13 cellular contexts compared by ENCODE assay signal in genomic region chr2:109264595-109265328, GRCh38.
DNase-seq lines count a peak whose midpoint lies in the region; ATAC-seq and TF ChIP-seq lines count a peak whose summit lies in the region.
"Had no signal": no experiment of that assay in that cellular context is flagged by ENCODE, and none has a peak within 500 bp of the region (broad histone marks: within the 10 kb centered on the region; RNA-seq: fewer than 3 reads in every experiment).

No MANE protein-coding gene starts in this region.

- TF ChIP-seq CTCF in right atrium auricular region (IDR thresholded peaks at IDR 0.05) = no peak
- no peak for TF ChIP-seq CTCF in brain microvascular endothelial cell (IDR thresholded peaks at IDR 0.05; ENCODE audit: low read depth, low read length, missing control alignments)
- no peak for TF ChIP-seq CTCF in lower lobe of right lung (IDR thresholded peaks at IDR 0.05)
- TF ChIP-seq CTCF in GM10248 (IDR thresholded peaks at IDR 0.05; ENCODE audit: control extremely low read depth, extremely low read depth, low read depth, missing control alignments) = no peak

- H3K4me3 ChIP-seq in right atrium auricular region (no peak overlapping the region), brain microvascular endothelial cell (ENCODE audit: low read depth, low read length) (no peak overlapping the region), lower lobe of right lung (no peak overlapping the region)
- H3K4me3 ChIP-seq: heart right ventricle had no signal

- H3K4me1 ChIP-seq in right atrium auricular region (peaks cover 0 to 41% of the 10 kb centered on the region in 2 donors), lower lobe of right lung (peaks cover 64% of the 10 kb centered on the region)

- DNase-seq in left ventricle myocardium superior (no peak), right atrium auricular region (ENCODE audit: low spot score) (no peak), brain microvascular endothelial cell (peak; percentile 11), lower lobe of right lung (no peak), OCI-M1 (lab: John Stamatoyannopoulos, UW) (no peak), GM19238 (ENCODE audit: insufficient read length, low spot score) (no peak), GM10248 (ENCODE audit: extremely low spot score) (no peak)
- no peak for DNase-seq in stimulated activated CD4-positive, alpha-beta T cell treated with anti-CD3 and anti-CD28 coated beads, Interleukin-4, amount 100 ng/mL, for 4 hours
- DNase-seq: activated CD4-positive, alpha-beta T cell treated with anti-CD3 and anti-CD28 coated beads, Interleukin-2, amount 10 ng/mL, durations not matched to agents 24 days and 14 days; heart right ventricle; NCI-H1092 treated with DMSO at 0.1 percent for 48 hours; NK-92 treated with Interleukin-12 subunit alpha and Interleukin-12 subunit beta, amount 100 ng/mL, for 24 hours; T-cell had no signal

- in situ Hi-C loops in brain microvascular endothelial cell (cut with HindIII; ENCODE audit: low pct_ligation_motif_present, low sequenced_read_pairs) = no loop called here

- no peak overlapping the region for H3K27ac ChIP-seq in right atrium auricular region
- no peak overlapping the region for H3K27ac ChIP-seq in brain microvascular endothelial cell
- H3K27ac ChIP-seq in lower lobe of right lung = no peak overlapping the region
- H3K27ac ChIP-seq: heart right ventricle had no signal

- CTCF ChIA-PET in GM10248 (lab: Yijun Ruan, JAX) = no interaction called here

- no peaks in the 10 kb centered on the region for H3K9me3 ChIP-seq in right atrium auricular region
- H3K9me3 ChIP-seq in lower lobe of right lung = no peaks in the 10 kb centered on the region
- H3K9me3 ChIP-seq: heart right ventricle had no signal

- H3K36me3 ChIP-seq in right atrium auricular region (no peaks in the 10 kb centered on the region), brain microvascular endothelial cell (replicated peaks) (no peaks in the 10 kb centered on the region), lower lobe of right lung (no peaks in the 10 kb centered on the region)
- H3K36me3 ChIP-seq: heart right ventricle had no signal

- ATAC-seq in left ventricle myocardium superior (peak; percentile 14), lower lobe of right lung (peak; percentile 52 to 53)
- ATAC-seq: T-cell had no signal

- POLR2A ChIA-PET in GM10248 (lab: Yijun Ruan, JAX) = no interaction called here

- H3K27me3 ChIP-seq in right atrium auricular region = no peaks in the 10 kb centered on the region
- H3K27me3 ChIP-seq in brain microvascular endothelial cell (replicated peaks) = no peaks in the 10 kb centered on the region
- no peaks in the 10 kb centered on the region for H3K27me3 ChIP-seq in lower lobe of right lung (ENCODE audit: low read depth)
- H3K27me3 ChIP-seq: heart right ventricle had no signal

- intact Hi-C loops in left ventricle myocardium superior (cut with micrococcal nuclease) (no loop called here), lower lobe of right lung (cut with DNase I) (no loop called here)
